ENCODE assay signal across 2 cellular contexts in the genomic region with DNA sequence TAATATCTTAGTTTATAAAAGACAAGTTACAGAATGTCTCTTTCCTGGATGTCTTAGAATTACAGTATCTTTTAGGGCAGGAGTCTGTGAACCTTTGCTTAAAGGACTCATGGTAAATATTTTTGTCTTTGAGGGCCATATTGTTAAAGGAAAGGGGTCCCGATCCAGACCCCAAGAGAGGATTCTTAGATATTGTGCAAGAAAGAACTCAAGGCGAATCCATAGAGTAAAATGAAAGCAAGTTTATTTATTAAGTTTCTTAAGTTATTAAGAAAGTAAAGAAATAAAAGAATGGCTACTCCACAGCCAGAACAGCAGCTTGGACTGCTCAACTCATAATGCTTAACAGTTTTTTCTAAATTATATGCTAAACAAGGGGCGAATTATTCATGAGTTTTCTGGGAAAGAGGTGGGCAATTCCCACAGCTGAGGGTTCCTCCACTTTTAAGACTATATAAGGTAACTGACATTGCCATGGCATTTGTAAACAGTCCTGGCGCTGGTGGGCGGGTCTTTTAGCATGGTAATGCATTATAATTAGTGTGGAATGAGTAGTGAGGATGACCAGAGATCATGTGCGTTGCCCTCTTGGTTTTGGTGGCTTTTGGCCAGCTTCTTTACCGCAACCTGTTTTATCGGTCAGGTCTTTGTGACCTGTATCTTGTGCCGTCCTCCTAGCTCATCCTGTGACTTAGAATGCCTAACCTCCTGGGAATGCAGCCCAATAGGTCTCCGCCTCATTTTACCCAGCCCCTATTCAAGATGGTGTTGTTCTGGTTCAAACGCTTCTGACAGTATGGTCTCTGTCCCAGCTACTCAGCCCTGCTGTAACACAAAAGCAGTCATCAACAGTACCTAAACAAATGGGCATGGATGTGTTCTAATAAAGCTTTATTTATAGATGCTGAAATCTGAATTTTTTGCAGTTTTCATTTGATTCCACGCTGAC.
TF ChIP-seq lines count a peak whose summit lies in the region.

No MANE protein-coding gene starts in this region.

TF ChIP-seq in IMR-90, 13 proteins besides CTCF, POLR2A, EP300 and RAD21:
- TF ChIP-seq NFE2L2 (IDR thresholded peaks at IDR 0.05; ENCODE audit: low read depth, low read length): no peak
- TF ChIP-seq CEBPB (IDR thresholded peaks at IDR 0.05; ENCODE audit: low read depth, low read length): 0 out of 2 replicates have a peak, but pooled peaks have one; percentile 2
- TF ChIP-seq MXI1 (IDR thresholded peaks at IDR 0.05; ENCODE audit: borderline replicate concordance, low read depth, low read length): no peak
- no peak for TF ChIP-seq BHLHE40 (IDR thresholded peaks at IDR 0.05; ENCODE audit: low read depth, low read length)

TF ChIP-seq in H1, 55 proteins besides CTCF, POLR2A, EP300 and RAD21:
- TF ChIP-seq SRF (IDR thresholded peaks at IDR 0.05; ENCODE audit: low read depth, low read length) (peak; percentile 60), TEAD4 (IDR thresholded peaks at IDR 0.05; ENCODE audit: low read depth, low read length) (no peak)
TF ChIP-seq in H1: peak in this region for 1.
